In genomic region chr2:232700154-232700553, GRCh38 we compare ENCODE assay signal across 11 cellular contexts. TPM values are rescaled to one million over a fixed set of nuclear protein-coding genes. Genes with fewer than 3 reads are reported as not detected.
DNase-seq lines count a peak whose midpoint lies in the region; ATAC-seq, FAIRE-seq and TF ChIP-seq lines count a peak whose summit lies in the region.
"Had no signal": no experiment of that assay in that cellular context is flagged by ENCODE, and none has a peak within 500 bp of the region (broad histone marks: within the 10 kb centered on the region; RNA-seq: fewer than 3 reads in every experiment).

No MANE protein-coding gene starts in this region.

- TF ChIP-seq CTCF in CD4-positive, alpha-beta T cell (IDR thresholded peaks at IDR 0.05), result no peak
- TF ChIP-seq CTCF in nephron (IDR thresholded peaks at IDR 0.05; ENCODE audit: unreplicated experiment in 3 of 3), result no peak

- FAIRE-seq in H54 (lab: Jason Lieb, UNC), result peak; percentile 30

- no peak for TF ChIP-seq POLR2A in H54 (IDR thresholded peaks at IDR 0.05; ENCODE audit: low read depth, low read length)

- H3K27ac Mint-ChIP-seq in CD4-positive, alpha-beta T cell, result peak overlapping the region; percentile 69
- peak overlapping the region; percentile 6 for H3K27ac Mint-ChIP-seq in activated naive CD8-positive, alpha-beta T cell treated with anti-CD3 and anti-CD28 coated beads, Interleukin-2, amount 50 U/mL, for 24 hours
- peak overlapping the region in 2 of 3 experiments; percentile 4 to 12 for H3K27ac Mint-ChIP-seq in nephron

- H3K9me3 ChIP-seq in CD4-positive, alpha-beta T cell (ENCODE audit: control insufficient read depth, low read length), result no peaks in the 10 kb centered on the region

- no peaks in the 10 kb centered on the region for H3K27me3 Mint-ChIP-seq in CD4-positive, alpha-beta T cell
- H3K27me3 Mint-ChIP-seq in activated naive CD8-positive, alpha-beta T cell treated with anti-CD3 and anti-CD28 coated beads, Interleukin-2, amount 50 U/mL, for 24 hours, result no peaks in the 10 kb centered on the region
- no peaks in the 10 kb centered on the region for H3K27me3 Mint-ChIP-seq in nephron (ENCODE audit: low read depth)

- intact Hi-C loops in CD4-positive, alpha-beta T cell (cut with DNase I, micrococcal nuclease), result no loop called here

- no peak for DNase-seq in CD4-positive, alpha-beta T cell
- DNase-seq in H54 (ENCODE audit: insufficient read length, low spot score) (no peak), iPS-NIHi7 (ENCODE audit: extremely low spot score) (no peak), dedifferentiated amniotic fluid mesenchymal stem cell (ENCODE audit: extremely low spot score) (no peak), DMS 273 (lab: John Stamatoyannopoulos, UW; ENCODE audit: unreplicated experiment) (no peak), NCI-H1105 (lab: John Stamatoyannopoulos, UW) (no peak)
- no peak for DNase-seq in activated naive CD8-positive, alpha-beta T cell treated with anti-CD3 and anti-CD28 coated beads, Interleukin-2, amount 50 U/mL, for 24 hours
- DNase-seq: activated effector memory CD4-positive, alpha-beta T cell treated with Interleukin-2 at 50 U/mL for 16 hours; spleen had no signal

- peak overlapping the region; percentile 97 for H3K4me3 Mint-ChIP-seq in CD4-positive, alpha-beta T cell
- H3K4me3 Mint-ChIP-seq in activated naive CD8-positive, alpha-beta T cell treated with anti-CD3 and anti-CD28 coated beads, Interleukin-2, amount 50 U/mL, for 24 hours, result peak overlapping the region; percentile 41
- peak overlapping the region; percentile 98 for H3K4me3 Mint-ChIP-seq in nephron

- POLR2A ChIA-PET in CD4-positive, alpha-beta T cell (lab: Charles Lee), result no interaction called here

- H3K36me3 Mint-ChIP-seq in CD4-positive, alpha-beta T cell (ENCODE audit: low read depth), result peaks cover 63% of the 10 kb centered on the region
- peaks cover 38% of the 10 kb centered on the region for H3K36me3 Mint-ChIP-seq in activated naive CD8-positive, alpha-beta T cell treated with anti-CD3 and anti-CD28 coated beads, Interleukin-2, amount 50 U/mL, for 24 hours (ENCODE audit: low read depth)
- H3K36me3 Mint-ChIP-seq in nephron (ENCODE audit: low read depth), result peaks cover 30% of the 10 kb centered on the region

- H3K9me3 Mint-ChIP-seq in CD4-positive, alpha-beta T cell, result no peaks in the 10 kb centered on the region
- H3K9me3 Mint-ChIP-seq in activated naive CD8-positive, alpha-beta T cell treated with anti-CD3 and anti-CD28 coated beads, Interleukin-2, amount 50 U/mL, for 24 hours, result no peaks in the 10 kb centered on the region
- H3K9me3 Mint-ChIP-seq in nephron, result no peaks in the 10 kb centered on the region

- no peak for ATAC-seq in CD4-positive, alpha-beta T cell (ENCODE audit: poor library complexity)
- no peak for ATAC-seq in activated naive CD8-positive, alpha-beta T cell treated with anti-CD3 and anti-CD28 coated beads, Interleukin-2, amount 50 U/mL, for 24 hours

- no peak overlapping the region for H3K27ac ChIP-seq in CD4-positive, alpha-beta T cell (ENCODE audit: low read depth, low read length)
- H3K27ac ChIP-seq: cardiac muscle cell, spleen had no signal

- CTCF ChIA-PET in CD4-positive, alpha-beta T cell (lab: Charles Lee), result interaction anchor here (0.6 kb wide), 1 partner anchor 16 kb away, joined by 3 read pairs; no protein-coding TSS in a partner anchor

- H3K27me3 ChIP-seq in CD4-positive, alpha-beta T cell (ENCODE audit: control insufficient read depth, insufficient read depth, low read length), result no peaks in the 10 kb centered on the region
- H3K27me3 ChIP-seq: cardiac muscle cell, spleen had no signal

- H3K4me1 Mint-ChIP-seq in CD4-positive, alpha-beta T cell (ENCODE audit: low read depth), result peaks cover 57% of the 10 kb centered on the region
- H3K4me1 Mint-ChIP-seq in activated naive CD8-positive, alpha-beta T cell treated with anti-CD3 and anti-CD28 coated beads, Interleukin-2, amount 50 U/mL, for 24 hours, result peaks cover 38% of the 10 kb centered on the region
- peaks cover 30% of the 10 kb centered on the region for H3K4me1 Mint-ChIP-seq in nephron

RNA-seq across cellular contexts. Expression of gene GIGYF2, which starts 3.0 kb away (rescaled TPM):
- 10 to 100 TPM; 52.5 to 55.5 TPM for total RNA-seq in CD4-positive, alpha-beta T cell

Comparison
In these comparisons a context has a peak if more than half of its experiments do, and no peak if none do; other contexts are left out.
1. H3K27ac Mint-ChIP-seq: peak in every context shown above with its lines; median percentile 69 in CD4-positive, alpha-beta T cell; 8 in nephron; 6 in activated naive CD8-positive, alpha-beta T cell treated with anti-CD3 and anti-CD28 coated beads, Interleukin-2, amount 50 U/mL, for 24 hours.
2. H3K4me3 Mint-ChIP-seq: peak in every context shown above with its lines; median percentile 98 in nephron; 97 in CD4-positive, alpha-beta T cell; 41 in activated naive CD8-positive, alpha-beta T cell treated with anti-CD3 and anti-CD28 coated beads, Interleukin-2, amount 50 U/mL, for 24 hours.